ENCODE assay signal across 29 cellular contexts in the genomic region with DNA sequence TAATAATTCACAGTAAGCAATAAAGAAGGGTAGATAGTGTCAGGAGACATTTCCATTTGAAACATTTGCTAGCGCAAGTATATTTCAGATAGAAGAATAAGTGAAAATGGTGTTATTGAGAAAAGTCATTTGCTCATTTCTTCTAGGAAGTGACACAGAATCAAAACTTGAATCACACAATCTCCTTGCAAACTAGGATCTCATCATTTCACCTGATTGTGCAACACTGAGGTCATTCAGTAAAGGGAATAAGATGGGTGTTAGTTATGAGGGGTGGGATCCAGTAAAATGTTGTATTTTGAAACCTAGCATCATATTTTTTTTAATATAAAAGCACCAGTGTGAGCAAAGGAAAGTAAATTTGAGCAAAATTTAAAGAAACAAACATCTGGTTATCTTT.
"Had no signal": no experiment of that assay in that cellular context is flagged by ENCODE, and none has a peak within 500 bp of the region (broad histone marks: within the 10 kb centered on the region; RNA-seq: fewer than 3 reads in every experiment).

No MANE protein-coding gene starts in this region.

- H3K9me3 ChIP-seq: adrenal gland, body of pancreas, colonic mucosa had no signal

- FAIRE-seq: endometrium, endothelial cell of umbilical vein, frontal cortex, TTC549 had no signal

- H3K27ac Mint-ChIP-seq: activated CD4-positive, alpha-beta memory T cell treated with anti-CD3 and anti-CD28 coated beads, Interleukin-2, amount 10 ng/mL, durations not matched to agents 7 days and 5 days; activated CD4-positive, alpha-beta T cell treated with anti-CD3 and anti-CD28 coated beads, Interleukin-2, amount 10 ng/mL, durations not matched to agents 7 days and 5 days; activated naive CD4-positive, alpha-beta T cell treated with anti-CD3 and anti-CD28 coated beads for 36 hours; activated naive CD4-positive, alpha-beta T cell treated with anti-CD3 and anti-CD28 coated beads, Interleukin-2, amount 50 U/mL, for 24 hours; activated naive CD8-positive, alpha-beta T cell treated with anti-CD3 and anti-CD28 coated beads for 36 hours; activated naive CD8-positive, alpha-beta T cell treated with anti-CD3 and anti-CD28 coated beads, Interleukin-2, amount 50 U/mL, for 24 hours; activated T-helper 17 cell treated with anti-CD3 and anti-CD28 coated beads, Interleukin-2, amount 50 U/mL, for 72 hours; WTC11 had no signal

- H3K4me3 ChIP-seq: adrenal gland, body of pancreas, colonic mucosa had no signal

- ATAC-seq: activated naive CD8-positive, alpha-beta T cell treated with anti-CD3 and anti-CD28 coated beads, Interleukin-2, amount 50 U/mL, for 24 hours; activated T-cell treated with anti-CD3 and anti-CD28 coated beads, Interleukin-2, amount 50 U/mL, for 4 hours; activated T-helper 17 cell treated with anti-CD3 and anti-CD28 coated beads, Interleukin-2, amount 50 U/mL, for 72 hours; body of pancreas; esophagus mucosa; WTC11 had no signal

- H3K27ac ChIP-seq: adrenal gland, body of pancreas, colonic mucosa, VCaP had no signal

- H3K27me3 ChIP-seq: adrenal gland, body of pancreas, colonic mucosa had no signal

- H3K36me3 ChIP-seq: adrenal gland, colonic mucosa had no signal

- H3K9me3 Mint-ChIP-seq: activated CD4-positive, alpha-beta T cell treated with anti-CD3 and anti-CD28 coated beads, Interleukin-2, amount 10 ng/mL, durations not matched to agents 7 days and 5 days; activated naive CD4-positive, alpha-beta T cell treated with anti-CD3 and anti-CD28 coated beads for 36 hours; activated naive CD4-positive, alpha-beta T cell treated with anti-CD3 and anti-CD28 coated beads, Interleukin-2, amount 50 U/mL, for 24 hours; activated naive CD8-positive, alpha-beta T cell treated with anti-CD3 and anti-CD28 coated beads for 36 hours; WTC11 had no signal

- H3K27me3 Mint-ChIP-seq: activated CD4-positive, alpha-beta memory T cell treated with anti-CD3 and anti-CD28 coated beads, Interleukin-2, amount 10 ng/mL, durations not matched to agents 7 days and 5 days; activated CD4-positive, alpha-beta T cell treated with anti-CD3 and anti-CD28 coated beads, Interleukin-2, amount 10 ng/mL, durations not matched to agents 7 days and 5 days; activated naive CD4-positive, alpha-beta T cell treated with anti-CD3 and anti-CD28 coated beads, Interleukin-2, amount 50 U/mL, for 24 hours; activated naive CD8-positive, alpha-beta T cell treated with anti-CD3 and anti-CD28 coated beads for 36 hours; activated naive CD8-positive, alpha-beta T cell treated with anti-CD3 and anti-CD28 coated beads, Interleukin-2, amount 50 U/mL, for 24 hours; activated T-helper 17 cell treated with anti-CD3 and anti-CD28 coated beads, Interleukin-2, amount 50 U/mL, for 72 hours had no signal

- H3K4me1 Mint-ChIP-seq: activated CD4-positive, alpha-beta memory T cell treated with anti-CD3 and anti-CD28 coated beads, Interleukin-2, amount 10 ng/mL, durations not matched to agents 7 days and 5 days; activated CD4-positive, alpha-beta T cell treated with anti-CD3 and anti-CD28 coated beads, Interleukin-2, amount 10 ng/mL, durations not matched to agents 7 days and 5 days; activated naive CD4-positive, alpha-beta T cell treated with anti-CD3 and anti-CD28 coated beads, Interleukin-2, amount 50 U/mL, for 24 hours; activated naive CD8-positive, alpha-beta T cell treated with anti-CD3 and anti-CD28 coated beads for 36 hours; activated naive CD8-positive, alpha-beta T cell treated with anti-CD3 and anti-CD28 coated beads, Interleukin-2, amount 50 U/mL, for 24 hours; activated T-helper 17 cell treated with anti-CD3 and anti-CD28 coated beads, Interleukin-2, amount 50 U/mL, for 72 hours had no signal

- H3K4me3 Mint-ChIP-seq: activated CD4-positive, alpha-beta memory T cell treated with anti-CD3 and anti-CD28 coated beads, Interleukin-2, amount 10 ng/mL, durations not matched to agents 7 days and 5 days; activated CD4-positive, alpha-beta T cell treated with anti-CD3 and anti-CD28 coated beads, Interleukin-2, amount 10 ng/mL, durations not matched to agents 7 days and 5 days; activated naive CD4-positive, alpha-beta T cell treated with anti-CD3 and anti-CD28 coated beads for 36 hours; activated naive CD4-positive, alpha-beta T cell treated with anti-CD3 and anti-CD28 coated beads, Interleukin-2, amount 50 U/mL, for 24 hours; activated naive CD8-positive, alpha-beta T cell treated with anti-CD3 and anti-CD28 coated beads for 36 hours; activated naive CD8-positive, alpha-beta T cell treated with anti-CD3 and anti-CD28 coated beads, Interleukin-2, amount 50 U/mL, for 24 hours; activated T-cell treated with anti-CD3 and anti-CD28 coated beads, Interleukin-2, amount 50 U/mL, for 4 hours; activated T-helper 17 cell treated with anti-CD3 and anti-CD28 coated beads, Interleukin-2, amount 50 U/mL, for 72 hours; WTC11 had no signal

- H3K4me1 ChIP-seq: adrenal gland, body of pancreas, colonic mucosa had no signal

- H3K36me3 Mint-ChIP-seq: activated naive CD4-positive, alpha-beta T cell treated with anti-CD3 and anti-CD28 coated beads, Interleukin-2, amount 50 U/mL, for 24 hours; activated naive CD8-positive, alpha-beta T cell treated with anti-CD3 and anti-CD28 coated beads for 36 hours; WTC11 had no signal

- DNase-seq: activated CD4-positive, alpha-beta memory T cell treated with anti-CD3 and anti-CD28 coated beads, Interleukin-2, amount 10 ng/mL, durations not matched to agents 7 days and 5 days; activated CD4-positive, alpha-beta T cell treated with anti-CD3 and anti-CD28 coated beads for 1 hour; activated CD4-positive, alpha-beta T cell treated with anti-CD3 and anti-CD28 coated beads for 4 hours; activated CD4-positive, alpha-beta T cell treated with anti-CD3 and anti-CD28 coated beads, Interleukin-2, amount 10 ng/mL, durations not matched to agents 7 days and 5 days; activated CD4-positive, alpha-beta T cell treated with anti-CD3 and anti-CD28 coated beads, Interleukin-2, amount 50 U/mL, for 4 hours; activated effector memory CD4-positive, alpha-beta T cell treated with Interleukin-2 at 50 U/mL for 16 hours; activated naive CD4-positive, alpha-beta T cell treated with anti-CD3 and anti-CD28 coated beads for 36 hours; activated naive CD8-positive, alpha-beta T cell treated with anti-CD3 and anti-CD28 coated beads for 36 hours; activated naive CD8-positive, alpha-beta T cell treated with anti-CD3 and anti-CD28 coated beads, Interleukin-2, amount 50 U/mL, for 24 hours; activated T-cell treated with anti-CD3 and anti-CD28 coated beads, Interleukin-2, amount 50 U/mL, for 4 hours; adrenal gland; amygdala; aorta; body of pancreas; caudate nucleus; colonic mucosa; effector CD8-positive, alpha-beta T cell; foreskin fibroblast; head of caudate nucleus; T-helper 2 cell had no signal
